ENCODE assay signal across 1 cellular context in the genomic region with DNA sequence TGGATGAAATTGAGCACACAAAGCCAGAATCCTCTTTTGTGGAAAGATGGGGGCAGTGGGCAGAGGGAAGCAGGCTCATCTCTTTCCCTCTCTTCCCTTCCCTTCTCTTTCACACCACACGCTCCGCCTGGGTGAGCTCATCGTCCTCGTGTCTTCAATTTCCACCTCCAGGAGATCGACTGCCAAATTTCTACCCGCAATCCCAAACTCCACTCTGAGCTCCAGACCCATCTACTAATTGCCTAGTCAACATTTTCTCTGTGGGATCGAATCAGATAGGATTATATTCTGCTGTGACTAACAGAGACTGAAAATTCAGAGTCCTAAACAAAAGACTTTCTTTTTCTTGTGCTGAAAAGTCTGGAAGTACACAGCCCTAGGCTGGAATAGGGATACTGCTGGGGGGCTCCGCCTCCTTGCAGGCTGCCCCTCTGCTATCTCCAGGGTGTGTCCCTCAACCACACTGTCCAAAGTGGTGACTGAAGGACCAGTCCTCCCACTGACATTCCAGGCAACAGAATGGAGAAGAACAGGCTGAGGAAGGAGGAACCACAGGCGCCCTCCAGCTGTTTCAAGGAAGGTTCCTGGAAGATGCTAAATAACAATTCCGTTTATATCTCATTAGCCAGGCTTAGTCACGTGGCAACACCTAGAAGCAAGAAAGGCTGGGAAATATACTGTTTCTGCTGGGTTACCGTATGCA.
TF ChIP-seq lines count a peak whose summit lies in the region.

No MANE protein-coding gene starts in this region.

TF ChIP-seq in SK-N-SH, 30 proteins besides CTCF, POLR2A, EP300 and RAD21 (continued from another document):
- TF ChIP-seq, protein P1, sequence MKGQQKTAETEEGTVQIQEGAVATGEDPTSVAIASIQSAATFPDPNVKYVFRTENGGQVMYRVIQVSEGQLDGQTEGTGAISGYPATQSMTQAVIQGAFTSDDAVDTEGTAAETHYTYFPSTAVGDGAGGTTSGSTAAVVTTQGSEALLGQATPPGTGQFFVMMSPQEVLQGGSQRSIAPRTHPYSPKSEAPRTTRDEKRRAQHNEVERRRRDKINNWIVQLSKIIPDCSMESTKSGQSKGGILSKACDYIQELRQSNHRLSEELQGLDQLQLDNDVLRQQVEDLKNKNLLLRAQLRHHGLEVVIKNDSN (IDR thresholded peaks at IDR 0.05; ENCODE audit: borderline replicate concordance, low read depth), result no peak
